ENCODE assay signal across 10 cellular contexts in genomic region chr6:170048615-170049256, GRCh38.
DNase-seq lines count a peak whose midpoint lies in the region; ATAC-seq and TF ChIP-seq lines count a peak whose summit lies in the region.
"Had no signal": no experiment of that assay in that cellular context is flagged by ENCODE, and none has a peak within 500 bp of the region (broad histone marks: within the 10 kb centered on the region; RNA-seq: fewer than 3 reads in every experiment).

No MANE protein-coding gene starts in this region.

- H3K27me3 ChIP-seq in esophagus (ENCODE audit: control insufficient read depth in 1 of 2, insufficient read depth in 2 of 2, low read length in 2 of 2) = no peaks in the 10 kb centered on the region

- H3K4me3 Mint-ChIP-seq in activated T-cell treated with anti-CD3 and anti-CD28 coated beads, Interleukin-2, amount 50 U/mL, for 24 hours = no peak overlapping the region

- H3K4me3 ChIP-seq in esophagus (ENCODE audit: low read depth in 1 of 2, low read length in 2 of 2) (no peak overlapping the region), mucosa of descending colon (no peak overlapping the region), urinary bladder (ENCODE audit: low read depth, low read length) (no peak overlapping the region)

- ATAC-seq in mucosa of descending colon (peak; percentile 62), GM18517 (IDR thresholded peaks at IDR 0.05; ENCODE audit: unreplicated experiment) (no peak), GM21529 (IDR thresholded peaks at IDR 0.05; ENCODE audit: unreplicated experiment) (no peak)

- H3K27me3 Mint-ChIP-seq in activated T-cell treated with anti-CD3 and anti-CD28 coated beads, Interleukin-2, amount 50 U/mL, for 24 hours = no peaks in the 10 kb centered on the region

- H3K27ac ChIP-seq in esophagus (ENCODE audit: low read depth in 2 of 2, low read length in 1 of 2) (peak overlapping the region; percentile 68 to 79), urinary bladder (ENCODE audit: low read depth) (peak overlapping the region; percentile 77)

- H3K27ac Mint-ChIP-seq in activated T-cell treated with anti-CD3 and anti-CD28 coated beads, Interleukin-2, amount 50 U/mL, for 24 hours = no peak overlapping the region

- no peaks in the 10 kb centered on the region for H3K36me3 Mint-ChIP-seq in activated T-cell treated with anti-CD3 and anti-CD28 coated beads, Interleukin-2, amount 50 U/mL, for 24 hours (ENCODE audit: low read depth)

- WGBS in esophagus, 2 donors = 67 to 71% methylated on average over 16 of the region's 16 CpGs
- WGBS in urinary bladder = 65% methylated on average over 16 of the region's 16 CpGs

- H3K9me3 Mint-ChIP-seq in activated T-cell treated with anti-CD3 and anti-CD28 coated beads, Interleukin-2, amount 50 U/mL, for 24 hours = no peaks in the 10 kb centered on the region

- no peaks in the 10 kb centered on the region for H3K36me3 ChIP-seq in esophagus (ENCODE audit: control insufficient read depth in 2 of 2, insufficient read depth in 2 of 2, low read length in 1 of 2)
- H3K36me3 ChIP-seq in mucosa of descending colon (ENCODE audit: low read depth) = no peaks in the 10 kb centered on the region
- no peaks in the 10 kb centered on the region for H3K36me3 ChIP-seq in urinary bladder (ENCODE audit: insufficient read depth)

- H3K4me1 ChIP-seq in esophagus (ENCODE audit: control insufficient read depth in 2 of 2, insufficient read depth in 2 of 2, low read length in 1 of 2) (no peaks in the 10 kb centered on the region), mucosa of descending colon (ENCODE audit: low read depth) (no peaks in the 10 kb centered on the region), urinary bladder (ENCODE audit: insufficient read depth) (no peaks in the 10 kb centered on the region)

- H3K9me3 ChIP-seq in esophagus (ENCODE audit: control insufficient read depth in 2 of 2, insufficient read depth in 1 of 2, low read depth in 1 of 2, low read length in 1 of 2) (no peaks in the 10 kb centered on the region), mucosa of descending colon (no peaks in the 10 kb centered on the region)

- intact Hi-C loops in mucosa of descending colon (cut with DNase I, micrococcal nuclease) = no loop called here

- H3K4me1 Mint-ChIP-seq in activated T-cell treated with anti-CD3 and anti-CD28 coated beads, Interleukin-2, amount 50 U/mL, for 24 hours (ENCODE audit: low read depth) = no peaks in the 10 kb centered on the region

- DNase-seq in activated T-cell treated with anti-CD3 and anti-CD28 coated beads, Interleukin-2, amount 50 U/mL, for 24 hours = peak; percentile 8
- no peak for DNase-seq in activated T-cell treated with anti-CD3 and anti-CD28 coated beads, Interleukin-2, amount 50 U/mL, for 48 hours
- DNase-seq in mucosa of descending colon (peak; percentile 62 to 80 (median 63)), ecto neural progenitor cell (ENCODE audit: low spot score) (no peak)
- DNase-seq: H7; stimulated activated CD4-positive, alpha-beta T cell treated with anti-CD3 and anti-CD28 coated beads, Interleukin-4, amount 100 ng/mL, for 4 hours had no signal

- TF ChIP-seq CTCF in mucosa of descending colon (IDR thresholded peaks at IDR 0.05) = no peak

Comparison
In these comparisons a context has a peak if more than half of its experiments do, and no peak if none do; other contexts are left out.
1. DNase-seq: peak in activated T-cell treated with anti-CD3 and anti-CD28 coated beads, Interleukin-2, amount 50 U/mL, for 24 hours (single experiment) and mucosa of descending colon (3 of 3); none in activated T-cell treated with anti-CD3 and anti-CD28 coated beads, Interleukin-2, amount 50 U/mL, for 48 hours (0 of 2) and ecto neural progenitor cell (single experiment).